Comparison of ENCODE assay signal across 30 cellular contexts in the genomic region with DNA sequence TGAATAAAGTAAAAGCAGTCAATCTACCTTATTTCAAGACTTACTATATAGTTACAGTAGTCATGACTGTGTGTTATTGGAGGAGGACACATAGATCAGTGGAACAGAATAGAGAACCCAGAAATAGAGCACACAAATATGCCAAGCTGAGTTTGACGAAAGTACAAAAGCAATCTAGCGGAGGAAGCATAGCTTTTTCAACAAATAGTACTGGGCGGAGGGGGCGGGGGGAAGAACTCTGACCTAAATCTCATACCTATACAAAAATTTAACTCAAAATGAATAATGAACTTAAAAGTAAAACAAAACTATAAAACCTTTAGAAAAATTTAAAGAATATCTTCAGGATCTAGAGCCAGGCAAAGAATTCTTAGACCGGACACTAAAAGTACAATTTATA.
"Had no signal": no experiment of that assay in that cellular context is flagged by ENCODE, and none has a peak within 500 bp of the region (broad histone marks: within the 10 kb centered on the region; RNA-seq: fewer than 3 reads in every experiment).

No MANE protein-coding gene starts in this region.

- H3K27me3 ChIP-seq: left lung, right atrium auricular region, stomach, testis, thyroid gland, transverse colon, upper lobe of left lung, vagina had no signal

- H3K27me3 Mint-ChIP-seq: naive thymus-derived CD4-positive, alpha-beta T cell; natural killer cell treated with Interleukin-12 subunit alpha and Interleukin-12 subunit beta and Interleukin-15 and Interleukin-18, amount 100 ng/mL, for 72 hours; stimulated activated naive B cell treated with anti-CD40 and anti-IgM and Interleukin-4, amounts not matched to agents 10 μg/mL and 1 μg/mL and 100 μg/mL, for 72 hours had no signal

- H2AFZ ChIP-seq: parathyroid adenoma had no signal

- H3K4me1 Mint-ChIP-seq: immature natural killer cell; stimulated activated naive B cell treated with anti-CD40 and anti-IgM and Interleukin-4, amounts not matched to agents 10 μg/mL and 1 μg/mL and 100 μg/mL, for 72 hours had no signal

- H3K27ac ChIP-seq: left lung, lower lobe of right lung, parathyroid adenoma, psoas muscle, right atrium auricular region, skin epidermis, stomach, testis, thyroid gland, transverse colon, upper lobe of left lung, vagina had no signal

- H3K4me3 Mint-ChIP-seq: immature natural killer cell; naive thymus-derived CD4-positive, alpha-beta T cell; natural killer cell treated with Interleukin-12 subunit alpha and Interleukin-12 subunit beta and Interleukin-15 and Interleukin-18, amount 100 ng/mL, for 72 hours; neural crest cell; stimulated activated naive B cell treated with anti-CD40 and anti-IgM and Interleukin-4, amounts not matched to agents 10 μg/mL and 1 μg/mL and 100 μg/mL, for 72 hours had no signal

- H3K4me3 ChIP-seq: left lung, lower lobe of right lung, mucosa of descending colon, psoas muscle, right atrium auricular region, skin epidermis, stomach, testis, thyroid gland, transverse colon, upper lobe of left lung, vagina had no signal

- H3K79me2 ChIP-seq: parathyroid adenoma had no signal

- H3K36me3 ChIP-seq: lower lobe of right lung, right atrium auricular region, thyroid gland, upper lobe of left lung, vagina had no signal

- DNase-seq: hypothalamus; immature natural killer cell; kidney; left colon; left lung; lower lobe of right lung; mesendoderm; midbrain; mucosa of descending colon; naive thymus-derived CD4-positive, alpha-beta T cell; nucleus accumbens; psoas muscle; stimulated activated CD4-positive, alpha-beta T cell treated with anti-CD3 and anti-CD28 coated beads, Interleukin-12 subunit alpha, Interleukin-12 subunit beta, amount 100 ng/mL, for 4 hours; stimulated activated CD4-positive, alpha-beta T cell treated with anti-CD3 and anti-CD28 coated beads, Interleukin-15, amount 100 ng/mL, for 24 hours; stimulated activated CD4-positive, alpha-beta T cell treated with anti-CD3 and anti-CD28 coated beads, Interleukin-2, amount 100 ng/mL, for 24 hours; stimulated activated CD4-positive, alpha-beta T cell treated with anti-CD3 and anti-CD28 coated beads, Interleukin-4, amount 100 ng/mL, for 1 hour; stimulated activated naive B cell treated with anti-CD40 and anti-IgM and Interleukin-4, amounts not matched to agents 10 μg/mL and 1 μg/mL and 100 μg/mL, for 72 hours; stimulated activated naive CD8-positive, alpha-beta T cell treated with anti-CD3 and anti-CD28 coated beads, Interleukin-15, Interleukin-2, amounts not matched to agents 100 U/mL and 50 U/mL, for 24 hours; stomach; testis; thyroid gland; transverse colon; upper lobe of left lung had no signal

- H3K9ac ChIP-seq: parathyroid adenoma had no signal

- H3K4me1 ChIP-seq: left lung, lower lobe of right lung, parathyroid adenoma, psoas muscle, right atrium auricular region, stomach, testis, thyroid gland, transverse colon, upper lobe of left lung, vagina had no signal

- H3K9me3 Mint-ChIP-seq: immature natural killer cell; naive thymus-derived CD4-positive, alpha-beta T cell; natural killer cell treated with Interleukin-12 subunit alpha and Interleukin-12 subunit beta and Interleukin-15 and Interleukin-18, amount 100 ng/mL, for 72 hours; neural crest cell; stimulated activated naive B cell treated with anti-CD40 and anti-IgM and Interleukin-4, amounts not matched to agents 10 μg/mL and 1 μg/mL and 100 μg/mL, for 72 hours had no signal

- FAIRE-seq: kidney had no signal

- H3K9me3 ChIP-seq: left lung, lower lobe of right lung, mucosa of descending colon, psoas muscle, right atrium auricular region, stomach, testis, thyroid gland, transverse colon, upper lobe of left lung, vagina had no signal

- H3K27ac Mint-ChIP-seq: immature natural killer cell; naive thymus-derived CD4-positive, alpha-beta T cell; natural killer cell treated with Interleukin-12 subunit alpha and Interleukin-12 subunit beta and Interleukin-15 and Interleukin-18, amount 100 ng/mL, for 72 hours; stimulated activated naive B cell treated with anti-CD40 and anti-IgM and Interleukin-4, amounts not matched to agents 10 μg/mL and 1 μg/mL and 100 μg/mL, for 72 hours had no signal

- ATAC-seq: left colon; left lung; lower lobe of right lung; mucosa of descending colon; naive thymus-derived CD4-positive, alpha-beta T cell; natural killer cell treated with Interleukin-12 subunit alpha and Interleukin-12 subunit beta and Interleukin-15 and Interleukin-18, amount 100 ng/mL, for 72 hours; psoas muscle; sciatic nerve; stimulated activated naive B cell treated with anti-CD40 and anti-IgM and Interleukin-4, amounts not matched to agents 10 μg/mL and 1 μg/mL and 100 μg/mL, for 72 hours; stimulated activated naive CD8-positive, alpha-beta T cell treated with anti-CD3 and anti-CD28 coated beads, Interleukin-15, Interleukin-2, amounts not matched to agents 100 U/mL and 50 U/mL, for 24 hours had no signal
